In the genomic region with DNA sequence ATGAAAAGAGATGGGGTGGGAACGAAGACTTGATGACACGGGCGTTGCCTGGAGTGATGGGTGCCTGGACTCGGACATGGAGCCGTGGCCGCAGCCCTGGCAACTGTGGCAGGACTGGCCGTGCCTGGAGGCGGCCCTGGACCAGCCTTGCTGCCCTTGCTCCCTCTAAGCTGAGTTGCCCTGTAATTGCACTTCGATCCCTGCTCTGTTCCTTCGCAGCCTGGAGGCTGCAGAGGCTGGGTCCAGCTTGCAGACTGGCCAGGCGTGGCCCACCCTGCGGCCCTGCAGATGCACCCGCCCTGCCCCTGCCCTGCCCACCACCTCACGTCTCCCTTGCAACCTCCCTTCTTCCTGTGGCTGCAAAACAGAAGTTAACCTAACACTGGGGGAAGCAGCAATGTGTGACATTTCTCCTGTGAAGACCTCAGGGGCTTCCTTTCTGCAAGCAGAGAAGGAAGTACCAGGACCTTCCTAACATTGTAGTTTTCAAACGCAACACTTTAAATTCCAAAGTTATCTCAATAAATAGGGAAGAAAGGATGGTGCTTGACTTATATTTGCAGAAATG, we compare ENCODE assay signal across 18 cellular contexts.
"Had no signal": no experiment of that assay in that cellular context is flagged by ENCODE, and none has a peak within 500 bp of the region (broad histone marks: within the 10 kb centered on the region; RNA-seq: fewer than 3 reads in every experiment).

No MANE protein-coding gene starts in this region.

- H3K36me3 Mint-ChIP-seq: activated naive CD4-positive, alpha-beta T cell treated with anti-CD3 and anti-CD28 coated beads, Interleukin-2, amount 50 U/mL, for 72 hours had no signal

- ATAC-seq: activated CD4-positive, alpha-beta T cell treated with anti-CD3 and anti-CD28 coated beads for 36 hours; activated CD8-positive, alpha-beta T cell treated with anti-CD3 and anti-CD28 coated beads, Interleukin-2, amount 10 ng/mL, durations not matched to agents 7 days and 5 days; activated naive CD4-positive, alpha-beta T cell treated with anti-CD3 and anti-CD28 coated beads, Interleukin-2, amount 50 U/mL, for 72 hours; activated naive CD8-positive, alpha-beta T cell treated with anti-CD3 and anti-CD28 coated beads, Interleukin-2, amount 50 U/mL, for 24 hours; activated T-cell treated with anti-CD3 and anti-CD28 coated beads, Interleukin-2, amount 50 U/mL, for 4 hours; body of pancreas had no signal

- H3K4me1 Mint-ChIP-seq: activated CD4-positive, alpha-beta T cell treated with anti-CD3 and anti-CD28 coated beads for 36 hours; central memory CD8-positive, alpha-beta T cell had no signal

- DNase-seq: activated CD4-positive, alpha-beta T cell treated with anti-CD3 and anti-CD28 coated beads for 36 hours; activated CD8-positive, alpha-beta T cell treated with anti-CD3 and anti-CD28 coated beads, Interleukin-2, amount 10 ng/mL, durations not matched to agents 7 days and 5 days; activated effector memory CD4-positive, alpha-beta T cell treated with anti-CD3 and anti-CD28 coated beads, Interleukin-2, amount 50 U/mL, for 16 hours; activated naive CD4-positive, alpha-beta T cell treated with Interleukin-2 at 50 U/mL for 16 hours; activated naive CD8-positive, alpha-beta T cell treated with anti-CD3 and anti-CD28 coated beads, Interleukin-2, amount 50 U/mL, for 24 hours; activated T-cell treated with anti-CD3 and anti-CD28 coated beads, Interleukin-2, amount 50 U/mL, for 4 hours; amniotic stem cell; body of pancreas; NCI-H1092; NCI-H2029; NCI-H2107; NCI-H2171 treated with DMSO at 0.1 percent for 48 hours; NCI-H226; NCI-H526 treated with DMSO at 0.1 percent for 48 hours; NCI-H82; T-helper 1 cell had no signal

- H3K27ac Mint-ChIP-seq: activated CD4-positive, alpha-beta T cell treated with anti-CD3 and anti-CD28 coated beads for 36 hours; activated CD8-positive, alpha-beta T cell treated with anti-CD3 and anti-CD28 coated beads, Interleukin-2, amount 10 ng/mL, durations not matched to agents 7 days and 5 days; activated naive CD4-positive, alpha-beta T cell treated with anti-CD3 and anti-CD28 coated beads, Interleukin-2, amount 50 U/mL, for 72 hours had no signal

- H3K9me3 Mint-ChIP-seq: activated naive CD4-positive, alpha-beta T cell treated with anti-CD3 and anti-CD28 coated beads, Interleukin-2, amount 50 U/mL, for 72 hours; activated naive CD8-positive, alpha-beta T cell treated with anti-CD3 and anti-CD28 coated beads, Interleukin-2, amount 50 U/mL, for 24 hours; activated T-cell treated with anti-CD3 and anti-CD28 coated beads, Interleukin-2, amount 50 U/mL, for 4 hours; central memory CD8-positive, alpha-beta T cell had no signal

- H3K4me3 Mint-ChIP-seq: activated CD4-positive, alpha-beta T cell treated with anti-CD3 and anti-CD28 coated beads for 36 hours; activated CD8-positive, alpha-beta T cell treated with anti-CD3 and anti-CD28 coated beads, Interleukin-2, amount 10 ng/mL, durations not matched to agents 7 days and 5 days; activated naive CD8-positive, alpha-beta T cell treated with anti-CD3 and anti-CD28 coated beads, Interleukin-2, amount 50 U/mL, for 24 hours; activated T-cell treated with anti-CD3 and anti-CD28 coated beads, Interleukin-2, amount 50 U/mL, for 4 hours; central memory CD8-positive, alpha-beta T cell had no signal

- H3K27me3 Mint-ChIP-seq: activated naive CD8-positive, alpha-beta T cell treated with anti-CD3 and anti-CD28 coated beads, Interleukin-2, amount 50 U/mL, for 24 hours; central memory CD8-positive, alpha-beta T cell had no signal
